Comparison of ENCODE assay signal across 8 cellular contexts in genomic region chr4:185395956-185396723, GRCh38. TPM values are rescaled to one million over a fixed set of nuclear protein-coding genes. Genes with fewer than 3 reads are reported as not detected.
DNase-seq lines count a peak whose midpoint lies in the region; ATAC-seq and TF ChIP-seq lines count a peak whose summit lies in the region.

No MANE protein-coding gene starts in this region.

- no peaks in the 10 kb centered on the region for H3K27me3 Mint-ChIP-seq in activated T-cell treated with anti-CD3 and anti-CD28 coated beads, Interleukin-2, amount 50 U/mL, for 24 hours

- peak overlapping the region; percentile 97 for H3K27ac Mint-ChIP-seq in activated T-cell treated with anti-CD3 and anti-CD28 coated beads, Interleukin-2, amount 50 U/mL, for 24 hours

- peak overlapping the region; percentile 54 to 77 for H3K4me3 ChIP-seq in esophagus (ENCODE audit: low read depth in 1 of 2, low read length in 2 of 2)
- H3K4me3 ChIP-seq in muscle layer of colon (ENCODE audit: low read depth in 1 of 2, low read length in 2 of 2) = peak overlapping the region; percentile 67 to 91

- peak; percentile 71 for ATAC-seq in GM21619 (IDR thresholded peaks at IDR 0.05; ENCODE audit: unreplicated experiment)

- H3K9me3 Mint-ChIP-seq in activated T-cell treated with anti-CD3 and anti-CD28 coated beads, Interleukin-2, amount 50 U/mL, for 24 hours = no peaks in the 10 kb centered on the region

- H3K27me3 ChIP-seq in esophagus (ENCODE audit: control insufficient read depth in 1 of 2, insufficient read depth in 2 of 2, low read length in 2 of 2) (no peaks in the 10 kb centered on the region), muscle layer of colon (ENCODE audit: control insufficient read depth in 1 of 2, insufficient read depth in 2 of 2, low read length in 2 of 2) (no peaks in the 10 kb centered on the region)

- H3K9ac ChIP-seq in muscle layer of colon (ENCODE audit: low read length) = peak overlapping the region; percentile 62

- H3K27ac ChIP-seq in esophagus (ENCODE audit: low read depth in 2 of 2, low read length in 1 of 2) = peak overlapping the region; percentile 100
- peak overlapping the region; percentile 95 for H3K27ac ChIP-seq in muscle layer of colon (ENCODE audit: low read depth, low read length)

- DNase-seq in DMS153 treated with DMSO at 0.1 percent for 48 hours (lab: John Stamatoyannopoulos, UW; ENCODE audit: unreplicated experiment) = peak; percentile 95
- peak; percentile 47 for DNase-seq in OCI-M2 (lab: John Stamatoyannopoulos, UW; ENCODE audit: unreplicated experiment)
- peak; percentile 99 for DNase-seq in activated T-cell treated with anti-CD3 and anti-CD28 coated beads, Interleukin-2, amount 50 U/mL, for 24 hours
- peak; percentile 92 to 95 for DNase-seq in stimulated activated CD8-positive, alpha-beta memory T cell treated with anti-CD3 and anti-CD28 coated beads, Interleukin-7, amount 100 ng/mL, for 1 hour (ENCODE audit: low read depth in 2 of 2)

- H3K36me3 ChIP-seq in esophagus (ENCODE audit: control insufficient read depth in 2 of 2, insufficient read depth in 2 of 2, low read length in 1 of 2) = no peaks in the 10 kb centered on the region
- H3K36me3 ChIP-seq in muscle layer of colon (ENCODE audit: insufficient read depth, low read length) = peaks cover 24% of the 10 kb centered on the region

- H3K4me1 ChIP-seq in esophagus (ENCODE audit: control insufficient read depth in 2 of 2, insufficient read depth in 2 of 2, low read length in 1 of 2) = no peaks in the 10 kb centered on the region
- peaks cover 9% of the 10 kb centered on the region for H3K4me1 ChIP-seq in muscle layer of colon (ENCODE audit: insufficient read depth, low read length)

- peak; percentile 10; the same call in 1 of the 2 replicates for TF ChIP-seq RAD21 in Ishikawa (IDR thresholded peaks at IDR 0.05; ENCODE audit: low read depth)

- peaks cover 54% of the 10 kb centered on the region for H3K4me1 Mint-ChIP-seq in activated T-cell treated with anti-CD3 and anti-CD28 coated beads, Interleukin-2, amount 50 U/mL, for 24 hours (ENCODE audit: low read depth)

- H3K9me3 ChIP-seq in esophagus (ENCODE audit: control insufficient read depth in 2 of 2, insufficient read depth in 1 of 2, low read depth in 1 of 2, low read length in 1 of 2) (no peaks in the 10 kb centered on the region), muscle layer of colon (ENCODE audit: low read length) (no peaks in the 10 kb centered on the region)

- peaks cover 43% of the 10 kb centered on the region for H3K36me3 Mint-ChIP-seq in activated T-cell treated with anti-CD3 and anti-CD28 coated beads, Interleukin-2, amount 50 U/mL, for 24 hours (ENCODE audit: low read depth)

- H3K4me3 Mint-ChIP-seq in activated T-cell treated with anti-CD3 and anti-CD28 coated beads, Interleukin-2, amount 50 U/mL, for 24 hours = peak overlapping the region; percentile 87

- TF ChIP-seq EP300 in Ishikawa (IDR thresholded peaks at IDR 0.05; ENCODE audit: borderline replicate concordance) = peak; percentile 7; the same call in 1 of the 2 replicates

- WGBS in esophagus, 2 donors = 0% methylated on average over 92 to 98 of the region's 98 CpGs

TF ChIP-seq in Ishikawa, 13 proteins besides CTCF, POLR2A, EP300 and RAD21:
- TF ChIP-seq CREB1 (IDR thresholded peaks at IDR 0.05; ENCODE audit: low read depth) (peak; percentile 90), USF1 (IDR thresholded peaks at IDR 0.05) (peak; percentile 72), FOXM1 (IDR thresholded peaks at IDR 0.05; ENCODE audit: borderline replicate concordance, low read depth) (no peak), YY1 (IDR thresholded peaks at IDR 0.05; ENCODE audit: low read depth) (peak; percentile 95), TAF1 (IDR thresholded peaks at IDR 0.05; ENCODE audit: low read depth) (no peak; the same call in 1 of the 2 replicates), EGR1 (IDR thresholded peaks at IDR 0.05) (peak; percentile 75), TCF12 (IDR thresholded peaks at IDR 0.05; ENCODE audit: low read depth) (peak; percentile 33; the same call in 1 of the 2 replicates), MAX (IDR thresholded peaks at IDR 0.05) (peak; percentile 99), TEAD4 (IDR thresholded peaks at IDR 0.05) (no peak), ZBTB7A (IDR thresholded peaks at IDR 0.05; ENCODE audit: low read depth) (no peak), NFIC (IDR thresholded peaks at IDR 0.05) (peak; percentile 19; the same call in 1 of the 2 replicates), REST (IDR thresholded peaks at IDR 0.05; ENCODE audit: low read depth) (peak; percentile 69), CEBPB (IDR thresholded peaks at IDR 0.05) (no peak)
TF ChIP-seq in Ishikawa: peak in this region for 8.

RNA-seq across cellular contexts. Expression of gene LRP2BP, which starts 0.4 kb away (rescaled TPM):
- polyA plus RNA-seq in esophagus = under 1 TPM; 0.18 to 0.31 TPM

RNA-seq across cellular contexts. Expression of gene ANKRD37, which starts 0.5 kb away (rescaled TPM):
- 100 to 1,000 TPM in 1 of 2 donors, 10 to 100 TPM in 1; 64.1 to 112 TPM for polyA plus RNA-seq in esophagus

RNA-seq across cellular contexts. Expression of gene UFSP2, which starts 29.6 kb away (rescaled TPM):
- polyA plus RNA-seq in esophagus = 10 to 100 TPM in 1 of 2 donors, 1 to 10 TPM in 1; 8.3 to 18.1 TPM

Comparison
In these comparisons a context has a peak if more than half of its experiments do, and no peak if none do; other contexts are left out.
1. Peak in every context shown above with its lines: DNase-seq, ATAC-seq, H3K4me3 ChIP-seq and H3K27ac ChIP-seq.
2. DNase-seq: peak in every context shown above with its lines; median percentile 99 in activated T-cell treated with anti-CD3 and anti-CD28 coated beads, Interleukin-2, amount 50 U/mL, for 24 hours; 95 in DMS153 treated with DMSO at 0.1 percent for 48 hours; 94 in stimulated activated CD8-positive, alpha-beta memory T cell treated with anti-CD3 and anti-CD28 coated beads, Interleukin-7, amount 100 ng/mL, for 1 hour; 47 in OCI-M2.